ENCODE assay signal across 8 cellular contexts in genomic region chrX:118226060-118226428, GRCh38.
DNase-seq lines count a peak whose midpoint lies in the region; ATAC-seq, FAIRE-seq and TF ChIP-seq lines count a peak whose summit lies in the region.

No MANE protein-coding gene starts in this region.

- H2AFZ ChIP-seq in SK-N-SH (ENCODE audit: low read depth) (no peak overlapping the region), keratinocyte (ENCODE audit: control insufficient read depth, low read length) (no peak overlapping the region)

- H3K27ac ChIP-seq in SK-N-SH (ENCODE audit: low read depth in 2 of 2, low read length in 1 of 2) (peak overlapping the region; percentile 95 to 99), keratinocyte (ENCODE audit: control insufficient read depth, insufficient read depth, low read length) (no peak overlapping the region)

- H4K20me1 ChIP-seq in SK-N-SH (ENCODE audit: insufficient read depth): no peaks in the 10 kb centered on the region
- H4K20me1 ChIP-seq in keratinocyte (ENCODE audit: control insufficient read depth, extremely low read depth, insufficient read depth, low read length): no peaks in the 10 kb centered on the region

- WGBS in SK-N-SH (ENCODE audit: low lambda C conversion rate): 8% methylated on average over 1 of the region's 1 CpG

- POLR2A ChIA-PET in SK-N-SH (lab: Yijun Ruan, JAX): no interaction called here

- no peaks in the 10 kb centered on the region for H3K9me1 ChIP-seq in keratinocyte (ENCODE audit: control insufficient read depth, extremely low read depth, insufficient read depth, low read length)

- H3K27me3 ChIP-seq in SK-N-SH (ENCODE audit: insufficient read depth) (no peaks in the 10 kb centered on the region), keratinocyte (ENCODE audit: control insufficient read depth, extremely low read depth, insufficient read depth, low read length) (no peaks in the 10 kb centered on the region)

- peak overlapping the region; percentile 67 for H3K4me2 ChIP-seq in SK-N-SH
- H3K4me2 ChIP-seq in keratinocyte (ENCODE audit: control insufficient read depth, extremely low read depth, insufficient read depth, low read depth, low read length): peak overlapping the region; percentile 57

- no peaks in the 10 kb centered on the region for H3K36me3 ChIP-seq in SK-N-SH (replicated peaks in 1 of 2; ENCODE audit: control insufficient read depth in 1 of 2, insufficient read depth in 2 of 2, low read length in 1 of 2)
- no peaks in the 10 kb centered on the region for H3K36me3 ChIP-seq in keratinocyte (ENCODE audit: control insufficient read depth in 2 of 2, extremely low read depth in 1 of 2, insufficient read depth in 2 of 2, low read length in 2 of 2)

- peak; percentile 39 for FAIRE-seq in keratinocyte (lab: Jason Lieb, UNC)

- H3F3A ChIP-seq in SK-N-SH (replicated peaks; ENCODE audit: insufficient read depth): peaks cover 23% of the 10 kb centered on the region

- dilution Hi-C loops in keratinocyte (cut with MboI; ENCODE audit: extremely low pct_ligation_motif_present, low sequenced_read_pairs): no loop called here

- H3K9me2 ChIP-seq in SK-N-SH: no peaks in the 10 kb centered on the region

- no peak for TF ChIP-seq EP300 in SK-N-SH (IDR thresholded peaks at IDR 0.05; ENCODE audit: borderline replicate concordance in 1 of 2, low read depth in 1 of 2, low read length in 1 of 2)

- DNase-seq in D341Med (ENCODE audit: low spot score): peak; percentile 23
- DNase-seq in SK-N-SH: peak; percentile 35
- DNase-seq in keratinocyte (ENCODE audit: low read depth, low spot score): no peak
- no peak for DNase-seq in hypothalamus (lab: John Stamatoyannopoulos, UW)
- no peak for DNase-seq in AG08396 (ENCODE audit: low spot score)

- peak; percentile 85 for ATAC-seq in GM19395 (IDR thresholded peaks at IDR 0.05; ENCODE audit: unreplicated experiment)
- peak; percentile 80 for ATAC-seq in HG03520 (IDR thresholded peaks at IDR 0.05; ENCODE audit: unreplicated experiment)
- no peak for ATAC-seq in HG03354 (IDR thresholded peaks at IDR 0.05; ENCODE audit: poor library complexity, severe bottlenecking, unreplicated experiment)

- H3K4me3 ChIP-seq in SK-N-SH (ENCODE audit: low read depth in 2 of 2, low read length in 1 of 2) (peak overlapping the region in 1 of 2 experiments; percentile 30; a peak in 3 of 4 replicates), keratinocyte (ENCODE audit: control insufficient read depth in 2 of 3, extremely low read depth in 1 of 3, insufficient read depth in 2 of 3, low read depth in 1 of 3, low read length in 3 of 3) (peak overlapping the region in 1 of 3 experiments; percentile 1)

- CTCF ChIA-PET in SK-N-SH (lab: Yijun Ruan, JAX): interaction anchor here (0.7 to 1.7 kb wide), 10 partner anchors 13 to 1736 kb away, joined by 3 to 10 read pairs (median 4); partner anchors contain the start of gene KLHL13

- H3K79me2 ChIP-seq in SK-N-SH (ENCODE audit: insufficient read depth): no peaks in the 10 kb centered on the region
- no peaks in the 10 kb centered on the region for H3K79me2 ChIP-seq in keratinocyte (ENCODE audit: control insufficient read depth, insufficient read depth, low read length)

- peak; percentile 75 for TF ChIP-seq CTCF in SK-N-SH (IDR thresholded peaks at IDR 0.05)
- TF ChIP-seq CTCF in keratinocyte (optimal IDR thresholded peaks at IDR 0.05 in 1 of 3, IDR thresholded peaks at IDR 0.05 in 1 of 3, conservative IDR thresholded peaks at IDR 0.05 in 1 of 3; ENCODE audit: extremely low read depth in 1 of 3, insufficient read depth in 2 of 3, low read length in 3 of 3): peak in 2 of 3 experiments; percentile 27 to 33

- H3K9ac ChIP-seq in SK-N-SH (peak overlapping the region; percentile 67; the same call in 1 of the 2 replicates), keratinocyte (ENCODE audit: control insufficient read depth, extremely low read depth, insufficient read depth, low read length) (no peak overlapping the region)

- H3K9me3 ChIP-seq in SK-N-SH (no peaks in the 10 kb centered on the region), keratinocyte (ENCODE audit: control insufficient read depth, low read depth, low read length) (no peaks in the 10 kb centered on the region)

- H3K4me1 ChIP-seq in SK-N-SH (ENCODE audit: control insufficient read depth in 1 of 2, insufficient read depth in 2 of 2, low read depth in 1 of 2, low read length in 1 of 2) (peaks cover 2 to 10% of the 10 kb centered on the region in 2 experiments; a peak in 3 of 4 replicates), keratinocyte (ENCODE audit: control insufficient read depth, extremely low read depth, insufficient read depth, low read length) (peaks cover 3% of the 10 kb centered on the region)

- peak; percentile 85 for TF ChIP-seq RAD21 in SK-N-SH (IDR thresholded peaks at IDR 0.05; ENCODE audit: low read length)

TF ChIP-seq in SK-N-SH, 30 proteins besides CTCF, POLR2A, EP300 and RAD21:
- no peak for TF ChIP-seq NFIC (IDR thresholded peaks at IDR 0.05; ENCODE audit: borderline replicate concordance)
- TF ChIP-seq SMC3 (IDR thresholded peaks at IDR 0.05; ENCODE audit: low read depth, low read length): peak; percentile 58
TF ChIP-seq in SK-N-SH: peak in this region for 1.

Comparison
In these comparisons a context has a peak if more than half of its experiments do, and no peak if none do; other contexts are left out.
1. DNase-seq: peak in D341Med (single experiment) and SK-N-SH (single experiment); none in keratinocyte (single experiment), hypothalamus (0 of 51) and AG08396 (single experiment).